Comparison of ENCODE assay signal across 7 cellular contexts in genomic region chr17:50547035-50547735, GRCh38. TPM values are rescaled to one million over a fixed set of nuclear protein-coding genes. Genes with fewer than 3 reads are reported as not detected.
A peak's percentile ranks its signal among the peaks of the same experiment; 100 is the strongest.
DNase-seq lines count a peak whose midpoint lies in the region; ATAC-seq and TF ChIP-seq lines count a peak whose summit lies in the region.

TSS of gene SPATA20 (plus strand) at chr17:50547174. CDS start at chr17:50547209, 35 bp downstream.

- peak within 1 kb of the TSS; percentile 56 for H3K4me3 ChIP-seq in iPS-18a (ENCODE audit: low read length)
- H3K4me3 ChIP-seq in skeletal muscle satellite cell (ENCODE audit: low read length), result peak within 1 kb of the TSS; percentile 76

- peak within 1 kb of the TSS; percentile 92 for H3K4me2 ChIP-seq in skeletal muscle satellite cell (ENCODE audit: low read length)

- peaks cover 0 to 3% (median 0%) of the 10 kb centered on the region in 5 experiments for H3K9me3 Mint-ChIP-seq in brain

- peak; percentile 97 to 99 for TF ChIP-seq CTCF in brain (conservative IDR thresholded peaks at IDR 0.05)

- peak within 1 kb of the TSS; percentile 77 to 88 (median 80) for H3K4me3 Mint-ChIP-seq in brain

- H3K27me3 Mint-ChIP-seq in brain, result peaks cover 15% of the 10 kb centered on the region

- H3K4me1 ChIP-seq in iPS-18a (ENCODE audit: control insufficient read depth, low read depth, low read length) (peaks cover 13% of the 10 kb centered on the region), skeletal muscle satellite cell (ENCODE audit: control insufficient read depth, insufficient read depth, low read length) (peaks cover 23% of the 10 kb centered on the region)

- H3K36me3 Mint-ChIP-seq in brain, result no peaks in the 10 kb centered on the region

- DNase-seq in NCI-H2081 (lab: John Stamatoyannopoulos, UW) (peak; percentile 92), UCSD-AML1 (lab: John Stamatoyannopoulos, UW; ENCODE audit: unreplicated experiment) (peak; percentile 92)

- peak within 1 kb of the TSS; percentile 66 to 91 (median 82) for H3K27ac Mint-ChIP-seq in brain

- H3K9me3 ChIP-seq in iPS-18a (ENCODE audit: control insufficient read depth, low read depth, low read length) (no peaks in the 10 kb centered on the region), skeletal muscle satellite cell (replicated peaks; ENCODE audit: low read length) (no peaks in the 10 kb centered on the region)

- H3K36me3 ChIP-seq in iPS-18a (ENCODE audit: control insufficient read depth, low read depth, low read length) (no peaks in the 10 kb centered on the region), skeletal muscle satellite cell (ENCODE audit: insufficient read depth, low read length) (peaks cover 29% of the 10 kb centered on the region)

- H3K4me1 Mint-ChIP-seq in brain, result peaks cover 40% of the 10 kb centered on the region

- H3K27me3 ChIP-seq in iPS-18a (ENCODE audit: control insufficient read depth, insufficient read depth, low read length) (no peaks in the 10 kb centered on the region), skeletal muscle satellite cell (ENCODE audit: control insufficient read depth, insufficient read depth, low read length) (no peaks in the 10 kb centered on the region)

- H3K9ac ChIP-seq in iPS-18a (ENCODE audit: low read length) (peak within 1 kb of the TSS; percentile 58), skeletal muscle satellite cell (ENCODE audit: low read depth, low read length) (peak within 1 kb of the TSS; percentile 84)

- ATAC-seq in GM18498 (IDR thresholded peaks at IDR 0.05; ENCODE audit: unreplicated experiment) (peak; percentile 75), HG02938 (IDR thresholded peaks at IDR 0.05; ENCODE audit: unreplicated experiment) (peak; percentile 56)

- no peak within 1 kb of the TSS for H3K27ac ChIP-seq in iPS-18a (ENCODE audit: low read length)

RNA-seq across cellular contexts. Expression of gene SPATA20, which starts in this region (rescaled TPM):
- polyA plus RNA-seq in brain (ENCODE audit: insufficient read depth, low read depth, low replicate concordance), result 22.1 TPM
- total RNA-seq in skeletal muscle satellite cell (2012; rRNA removed), result 59.4 and 91.0 TPM in 2 replicates
